Comparison of ENCODE assay signal across 10 cellular contexts in genomic region chr2:119049968-119050657, GRCh38.
A peak's percentile ranks its signal among the peaks of the same experiment; 100 is the strongest.
DNase-seq lines count a peak whose midpoint lies in the region; ATAC-seq and TF ChIP-seq lines count a peak whose summit lies in the region.
"Had no signal": no experiment of that assay in that cellular context is flagged by ENCODE, and none has a peak within 500 bp of the region (broad histone marks: within the 10 kb centered on the region; RNA-seq: fewer than 3 reads in every experiment).

No MANE protein-coding gene starts in this region.

- peaks cover 0 to 6% (median 4%) of the 10 kb centered on the region in 3 donors for H3K9me3 Mint-ChIP-seq in T-cell
- H3K9me3 Mint-ChIP-seq: effector memory CD8-positive, alpha-beta T cell had no signal

- H3K27me3 Mint-ChIP-seq in T-cell = peaks cover 30 to 33% of the 10 kb centered on the region in 2 donors

- no peak overlapping the region for H3K4me3 ChIP-seq in fibroblast of pulmonary artery (replicated peaks; ENCODE audit: low read depth, low read length)
- H3K4me3 ChIP-seq: upper lobe of right lung had no signal

- DNase-seq in NCI-H1105 treated with DMSO at 0.1 percent for 48 hours (lab: John Stamatoyannopoulos, UW) = peak; percentile 7
- DNase-seq in NCI-H1105 (lab: John Stamatoyannopoulos, UW) = no peak
- peak; percentile 2 for DNase-seq in ELR (ENCODE audit: low read depth)
- peak; percentile 8 for DNase-seq in NCI-H146 treated with DMSO at 0.1 percent for 48 hours (lab: John Stamatoyannopoulos, UW; ENCODE audit: unreplicated experiment)
- peak; percentile 30 for DNase-seq in fibroblast of pulmonary artery (ENCODE audit: low read depth)
- DNase-seq in T-cell = no peak
- DNase-seq in NCI-H1694 (lab: John Stamatoyannopoulos, UW) = no peak
- DNase-seq: effector memory CD8-positive, alpha-beta T cell; upper lobe of right lung had no signal

- CTCF ChIA-PET in T-cell (lab: Charles Lee) = interaction anchor here (0.7 to 1.1 kb wide), 2 partner anchors 168 to 429 kb away, joined by 3 to 4 read pairs; no protein-coding TSS in a partner anchor

- H3K36me3 Mint-ChIP-seq in T-cell = no peaks in the 10 kb centered on the region

- no peak for TF ChIP-seq CTCF in fibroblast of pulmonary artery (IDR thresholded peaks at IDR 0.05; ENCODE audit: low read length, missing control alignments)

- H3K4me3 Mint-ChIP-seq in T-cell = no peak overlapping the region
- H3K4me3 Mint-ChIP-seq: effector memory CD8-positive, alpha-beta T cell had no signal

- no peaks in the 10 kb centered on the region for H3K4me1 Mint-ChIP-seq in T-cell

- no peak overlapping the region for H3K27ac Mint-ChIP-seq in T-cell
- H3K27ac Mint-ChIP-seq: effector memory CD8-positive, alpha-beta T cell had no signal

- no peak for ATAC-seq in T-cell (replicated peaks in 1 of 4)
- ATAC-seq in GM21526 (IDR thresholded peaks at IDR 0.05; ENCODE audit: low FRiP score, unreplicated experiment) = no peak
- ATAC-seq: effector memory CD8-positive, alpha-beta T cell; upper lobe of right lung had no signal

- POLR2A ChIA-PET in T-cell (lab: Charles Lee) = interaction anchor here in 1 of 2 donors (0.6 kb wide), 1 partner anchor 1246 kb away, joined by 5 read pairs; no protein-coding TSS in a partner anchor

Comparison
In these comparisons a context has a peak if more than half of its experiments do, and no peak if none do; other contexts are left out.
1. DNase-seq: peak in NCI-H1105 treated with DMSO at 0.1 percent for 48 hours (single experiment), ELR (single experiment), NCI-H146 treated with DMSO at 0.1 percent for 48 hours (single experiment) and fibroblast of pulmonary artery (single experiment); none in NCI-H1105 (single experiment), T-cell (0 of 34) and NCI-H1694 (single experiment).